In genomic region chr1:101291562-101292035, GRCh38 we compare ENCODE assay signal across 8 cellular contexts. TPM values are rescaled to one million over a fixed set of nuclear protein-coding genes. Genes with fewer than 3 reads are reported as not detected.
DNase-seq lines count a peak whose midpoint lies in the region; ATAC-seq and TF ChIP-seq lines count a peak whose summit lies in the region.

No MANE protein-coding gene starts in this region.

- peak; percentile 36 for ATAC-seq in HG02763 (IDR thresholded peaks at IDR 0.05; ENCODE audit: unreplicated experiment)
- no peak for ATAC-seq in gastrocnemius medialis

- CTCF ChIA-PET in SK-N-SH (lab: Yijun Ruan, JAX): interaction anchor here (0.6 to 6.7 kb wide), 3 partner anchors 8 to 271 kb away, joined by 3 to 61 read pairs (median 3); no protein-coding TSS in a partner anchor

- no peaks in the 10 kb centered on the region for H3K27me3 ChIP-seq in SK-N-SH (ENCODE audit: insufficient read depth)
- H3K27me3 ChIP-seq in gastrocnemius medialis: no peaks in the 10 kb centered on the region
- no peaks in the 10 kb centered on the region for H3K27me3 ChIP-seq in BE2C

- no peaks in the 10 kb centered on the region for H3K79me2 ChIP-seq in SK-N-SH (ENCODE audit: insufficient read depth)

- no peak overlapping the region for H3K9ac ChIP-seq in SK-N-SH

- H4K20me1 ChIP-seq in SK-N-SH (ENCODE audit: insufficient read depth): no peaks in the 10 kb centered on the region

- DNase-seq in GM03348 (ENCODE audit: low spot score) (peak; percentile 80), SK-N-SH (no peak), gastrocnemius medialis (peak; percentile 4 to 14), epidermal melanocyte (ENCODE audit: insufficient read length, low spot score) (no peak), BE2C (no peak), ACHN (no peak)

- H3K4me3 ChIP-seq in SK-N-SH (ENCODE audit: low read depth in 2 of 2, low read length in 1 of 2) (no peak overlapping the region), gastrocnemius medialis (no peak overlapping the region), BE2C (ENCODE audit: low read depth, low read length) (no peak overlapping the region)

- no peaks in the 10 kb centered on the region for H3K36me3 ChIP-seq in SK-N-SH (replicated peaks in 1 of 2; ENCODE audit: control insufficient read depth in 1 of 2, insufficient read depth in 2 of 2, low read length in 1 of 2)
- H3K36me3 ChIP-seq in gastrocnemius medialis: no peaks in the 10 kb centered on the region
- H3K36me3 ChIP-seq in BE2C: no peaks in the 10 kb centered on the region

- H3K4me1 Mint-ChIP-seq in dendritic cell treated with granulocyte-macrophage colony-stimulating factor and Interleukin-4, amounts not matched to agents 40 ng/mL and 50 ng/mL, for 4 days (ENCODE audit: low read depth): peaks cover 40% of the 10 kb centered on the region

- TF ChIP-seq POLR2A in gastrocnemius medialis (IDR thresholded peaks at IDR 0.05): no peak

- no peaks in the 10 kb centered on the region for H3K9me3 Mint-ChIP-seq in dendritic cell treated with granulocyte-macrophage colony-stimulating factor and Interleukin-4, amounts not matched to agents 40 ng/mL and 50 ng/mL, for 4 days

- in situ Hi-C loops in gastrocnemius medialis (cut with MboI; ENCODE audit: low sequenced_read_pairs in 4 of 4): loop anchor here in 1 of 4 donors (5.0 kb wide), 1 partner anchor 379 kb away; no protein-coding TSS in a partner anchor
- in situ Hi-C loops in ACHN (cut with HindIII; ENCODE audit: low pct_ligation_motif_present, low pct_unique_long_range_greater_than_20kb, low sequenced_read_pairs): loop anchor here (25.0 kb wide), 1 partner anchor 379 kb away; no protein-coding TSS in a partner anchor

- peak overlapping the region; percentile 32; the same call in 1 of the 2 replicates for H3K4me2 ChIP-seq in SK-N-SH

- H3K4me1 ChIP-seq in SK-N-SH (ENCODE audit: control insufficient read depth in 1 of 2, insufficient read depth in 2 of 2, low read depth in 1 of 2, low read length in 1 of 2) (peaks cover 3 to 17% of the 10 kb centered on the region in 2 experiments; a peak in 3 of 4 replicates), gastrocnemius medialis (no peaks in the 10 kb centered on the region), BE2C (peaks cover 16% of the 10 kb centered on the region)

- no peak overlapping the region for H2AFZ ChIP-seq in SK-N-SH (ENCODE audit: low read depth)

- POLR2A ChIA-PET in SK-N-SH (lab: Yijun Ruan, JAX): no interaction called here

- TF ChIP-seq EP300 in SK-N-SH (IDR thresholded peaks at IDR 0.05; ENCODE audit: borderline replicate concordance in 1 of 2, low read depth in 1 of 2, low read length in 1 of 2): 0 out of 4 replicates have a peak, but pooled peaks of 1 of the 2 experiments have one; percentile 39

- peak overlapping the region; percentile 24 for H3K27ac Mint-ChIP-seq in dendritic cell treated with granulocyte-macrophage colony-stimulating factor and Interleukin-4, amounts not matched to agents 40 ng/mL and 50 ng/mL, for 4 days

- peaks cover 12% of the 10 kb centered on the region for H3F3A ChIP-seq in SK-N-SH (replicated peaks; ENCODE audit: insufficient read depth)

- no peaks in the 10 kb centered on the region for H3K36me3 Mint-ChIP-seq in dendritic cell treated with granulocyte-macrophage colony-stimulating factor and Interleukin-4, amounts not matched to agents 40 ng/mL and 50 ng/mL, for 4 days (ENCODE audit: low read depth)

- TF ChIP-seq RAD21 in SK-N-SH (IDR thresholded peaks at IDR 0.05; ENCODE audit: low read length): no peak

- intact Hi-C loops in dendritic cell treated with granulocyte-macrophage colony-stimulating factor and Interleukin-4, amounts not matched to agents 40 ng/mL and 50 ng/mL, for 4 days (cut with micrococcal nuclease): loop anchor here (5.0 kb wide), 1 partner anchor 664 kb away; no protein-coding TSS in a partner anchor
- intact Hi-C loops in gastrocnemius medialis (cut with DNase I; ENCODE audit: low total_unique reads): no loop called here

- no peaks in the 10 kb centered on the region for H3K9me3 ChIP-seq in SK-N-SH
- H3K9me3 ChIP-seq in gastrocnemius medialis: no peaks in the 10 kb centered on the region
- H3K9me3 ChIP-seq in BE2C: no peaks in the 10 kb centered on the region

- TF ChIP-seq CTCF in SK-N-SH (IDR thresholded peaks at IDR 0.05): no peak
- TF ChIP-seq CTCF in gastrocnemius medialis (IDR thresholded peaks at IDR 0.05 in 4 of 5, conservative IDR thresholded peaks at IDR 0.05 in 1 of 5): no peak
- no peak for TF ChIP-seq CTCF in BE2C (IDR thresholded peaks at IDR 0.05; ENCODE audit: low read depth, low read length)

- H3K9me2 ChIP-seq in SK-N-SH: no peaks in the 10 kb centered on the region

- peak overlapping the region in 1 of 2 experiments; percentile 29; a peak in 1 of 4 replicates for H3K27ac ChIP-seq in SK-N-SH (ENCODE audit: low read depth in 2 of 2, low read length in 1 of 2)
- H3K27ac ChIP-seq in gastrocnemius medialis: no peak overlapping the region

- 5% methylated on average over 2 of the region's 2 CpGs for WGBS in SK-N-SH (ENCODE audit: low lambda C conversion rate)

- H3K4me3 Mint-ChIP-seq in dendritic cell treated with granulocyte-macrophage colony-stimulating factor and Interleukin-4, amounts not matched to agents 40 ng/mL and 50 ng/mL, for 4 days: peak overlapping the region; percentile 17

- H3K27me3 Mint-ChIP-seq in dendritic cell treated with granulocyte-macrophage colony-stimulating factor and Interleukin-4, amounts not matched to agents 40 ng/mL and 50 ng/mL, for 4 days: peaks cover 4% of the 10 kb centered on the region

TF ChIP-seq in SK-N-SH, 30 proteins besides CTCF, POLR2A, EP300 and RAD21:
- TF ChIP-seq TCF12 (IDR thresholded peaks at IDR 0.05): peak; percentile 69
- TF ChIP-seq, protein P1, sequence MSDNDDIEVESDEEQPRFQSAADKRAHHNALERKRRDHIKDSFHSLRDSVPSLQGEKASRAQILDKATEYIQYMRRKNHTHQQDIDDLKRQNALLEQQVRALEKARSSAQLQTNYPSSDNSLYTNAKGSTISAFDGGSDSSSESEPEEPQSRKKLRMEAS (IDR thresholded peaks at IDR 0.05; ENCODE audit: low read depth): peak; percentile 76
- no peak for TF ChIP-seq FOSL2 (IDR thresholded peaks at IDR 0.05; ENCODE audit: borderline replicate concordance, low read depth)
- peak; percentile 72; the same call in 1 of the 2 replicates for TF ChIP-seq USF1 (IDR thresholded peaks at IDR 0.05; ENCODE audit: borderline replicate concordance, low read depth)
- TF ChIP-seq PBX3 (IDR thresholded peaks at IDR 0.05): peak; percentile 52

RNA-seq across cellular contexts. Expression of gene S1PR1, which starts 54.8 kb away (rescaled TPM):
- polyA plus RNA-seq in SK-N-SH (2012; rRNA removed): 5.9 and 6.5 TPM in 2 replicates
- polyA plus RNA-seq in SK-N-SH (2012; cell fraction: cytosol; rRNA removed): 3.9 and 5.5 TPM in 2 replicates
- polyA plus RNA-seq in SK-N-SH (2012; cell fraction: nucleus; rRNA removed): 2.0 and 4.0 TPM in 2 replicates
- 10 to 100 TPM; 28.8 to 54.3 (median 47.5) TPM for total RNA-seq in gastrocnemius medialis
- 8.5 TPM for polyA plus RNA-seq in BE2C (2012; ENCODE audit: insufficient read depth, insufficient read length, low read depth)

Comparison
In these comparisons a context has a peak if more than half of its experiments do, and no peak if none do; other contexts are left out.
1. DNase-seq: peak in GM03348 (single experiment) and gastrocnemius medialis (2 of 2); none in SK-N-SH (single experiment), epidermal melanocyte (single experiment), BE2C (single experiment) and ACHN (single experiment).